23 cellular contexts compared by ENCODE assay signal in genomic region chr6:41529049-41529448, GRCh38. TPM values are rescaled to one million over a fixed set of nuclear protein-coding genes. Genes with fewer than 3 reads are reported as not detected.
DNase-seq lines count a peak whose midpoint lies in the region; ATAC-seq, FAIRE-seq and TF ChIP-seq lines count a peak whose summit lies in the region.
"Had no signal": no experiment of that assay in that cellular context is flagged by ENCODE, and none has a peak within 500 bp of the region (broad histone marks: within the 10 kb centered on the region; RNA-seq: fewer than 3 reads in every experiment).

No MANE protein-coding gene starts in this region.

- H3K23ac ChIP-seq in mesendoderm (ENCODE audit: low read length) = peak overlapping the region; percentile 18

- H3K79me1 ChIP-seq in mesendoderm (ENCODE audit: low read length) = no peaks in the 10 kb centered on the region

- H3K4ac ChIP-seq in mesendoderm (ENCODE audit: low read depth, low read length) = no peak overlapping the region

- ATAC-seq in HepG2 (peak; percentile 15; the same call in 2 of the 3 replicates), right lobe of liver (no peak), pancreas (no peak), GM23338 (no peak)

- no peak overlapping the region for H2BK15ac ChIP-seq in mesendoderm (replicated peaks; ENCODE audit: low read depth)

- H3K27me3 Mint-ChIP-seq in brain (peaks cover 49% of the 10 kb centered on the region), type B pancreatic cell (peaks cover 19% of the 10 kb centered on the region), GM23338 (ENCODE audit: insufficient read depth, low read depth, poor library complexity) (peaks cover 12% of the 10 kb centered on the region)

- H3K79me2 ChIP-seq in HepG2 (ENCODE audit: insufficient read depth, low read length) (no peaks in the 10 kb centered on the region), mesendoderm (ENCODE audit: control insufficient read depth, insufficient read depth, low read length) (no peaks in the 10 kb centered on the region), GM23338 (replicated peaks; ENCODE audit: insufficient read depth) (no peaks in the 10 kb centered on the region)

- TF ChIP-seq POLR2A in HepG2 (IDR thresholded peaks at IDR 0.05; ENCODE audit: insufficient read depth in 1 of 2, low read depth in 2 of 2, low read length in 2 of 2) (no peak), right lobe of liver (IDR thresholded peaks at IDR 0.05) (no peak)

- H3K36me3 Mint-ChIP-seq in brain = no peaks in the 10 kb centered on the region
- no peaks in the 10 kb centered on the region for H3K36me3 Mint-ChIP-seq in type B pancreatic cell
- H3K36me3 Mint-ChIP-seq in GM23338 (ENCODE audit: low read depth) = no peaks in the 10 kb centered on the region
- H3K36me3 Mint-ChIP-seq: CD8-positive, alpha-beta memory T cell had no signal

- WGBS in HepG2 (ENCODE audit: low lambda C conversion rate) = 82% methylated on average over 5 of the region's 5 CpGs
- 80% methylated on average over 1 of the region's 5 CpGs for WGBS in right lobe of liver (ENCODE audit: insufficient coverage, low coverage, low lambda C conversion rate, missing lambda C conversion rate)
- no CpG with 5 or more reads among the region's 5 CpGs for WGBS in mesendoderm (ENCODE audit: extremely low coverage, insufficient coverage, low lambda C conversion rate)
- WGBS in pancreas, 2 donors = 90% methylated on average over 5 of the region's 5 CpGs

- peaks cover 68% of the 10 kb centered on the region for H3K4me1 Mint-ChIP-seq in brain
- peaks cover 43% of the 10 kb centered on the region for H3K4me1 Mint-ChIP-seq in type B pancreatic cell (ENCODE audit: unreplicated experiment)
- peaks cover 35% of the 10 kb centered on the region for H3K4me1 Mint-ChIP-seq in GM23338

- no TSS peak for BruUV-seq in HepG2 (replicated peaks; lab: Mats Ljungman, UMichigan)

- H2AK5ac ChIP-seq in mesendoderm (ENCODE audit: low read length) = no peak overlapping the region

- H3K56ac ChIP-seq in mesendoderm (ENCODE audit: low read length) = no peak overlapping the region

- H3K36me3 ChIP-seq in HepG2 (replicated peaks in 1 of 2; ENCODE audit: control insufficient read depth in 1 of 2, insufficient read depth in 2 of 2, low read length in 2 of 2) (no peaks in the 10 kb centered on the region), right lobe of liver (no peaks in the 10 kb centered on the region), mesendoderm (ENCODE audit: control insufficient read depth, insufficient read depth, low read length) (no peaks in the 10 kb centered on the region), pancreas (no peaks in the 10 kb centered on the region), GM23338 (ENCODE audit: insufficient read depth) (no peaks in the 10 kb centered on the region)

- no peak overlapping the region for H3K27ac ChIP-seq in HepG2 (ENCODE audit: extremely low read length, insufficient read depth, low read length)
- no peak overlapping the region for H3K27ac ChIP-seq in right lobe of liver
- no peak overlapping the region for H3K27ac ChIP-seq in mesendoderm (ENCODE audit: low read depth, low read length)
- H3K27ac ChIP-seq in pancreas = no peak overlapping the region
- H3K27ac ChIP-seq in GM23338 (ENCODE audit: low read depth) = no peak overlapping the region

- 0 out of 2 replicates have a peak, but pooled peaks cover 3% of the 10 kb centered on the region for H3F3A ChIP-seq in GM23338 (replicated peaks; ENCODE audit: low read depth)

- H3K9me3 ChIP-seq in HepG2 (ENCODE audit: low read length) (no peaks in the 10 kb centered on the region), right lobe of liver (no peaks in the 10 kb centered on the region), pancreas (no peaks in the 10 kb centered on the region)
- H3K9me3 ChIP-seq: SK-N-SH had no signal

- H2AFZ ChIP-seq in HepG2 (ENCODE audit: low read length) (no peak overlapping the region), GM23338 (no peak overlapping the region)

- DNase-seq in HepG2 (ENCODE audit: low spot score) (no peak), right lobe of liver (no peak), mesendoderm (no peak), type B pancreatic cell (ENCODE audit: extremely low spot score, unreplicated experiment) (no peak), pancreas (no peak), NCI-H82 treated with DMSO at 0.1 percent for 48 hours (lab: John Stamatoyannopoulos, UW; ENCODE audit: unreplicated experiment) (no peak), GM23338 (ENCODE audit: low spot score) (no peak)
- DNase-seq: Calu3; CD8-positive, alpha-beta memory T cell; DND-41; KBM-7; MV-4-11; NCI-H1105; NCI-H1436 treated with DMSO at 0.1 percent for 48 hours; NCI-H187 treated with DMSO at 0.1 percent for 48 hours; NCI-H2171 treated with DMSO at 0.1 percent for 48 hours; NCI-H345; NCI-H510A treated with DMSO at 0.1 percent for 48 hours; SK-N-SH had no signal

- no peak for TF ChIP-seq RAD21 in HepG2 (CRISPR knock-in tag; IDR thresholded peaks at IDR 0.05)

- POLR2A ChIA-PET in HepG2 (lab: Yijun Ruan, JAX) = interaction anchor here (1.1 to 3.0 kb wide), 6 partner anchors 9 to 72 kb away, joined by 3 to 17 read pairs (median 10); no protein-coding TSS in a partner anchor

- H3K4me2 ChIP-seq in HepG2 (ENCODE audit: low read depth, low read length) = no peak overlapping the region
- no peak overlapping the region for H3K4me2 ChIP-seq in mesendoderm (ENCODE audit: low read length)
- H3K4me2 ChIP-seq in GM23338 = no peak overlapping the region
- H3K4me2 ChIP-seq: SK-N-SH had no signal

- H3K9me3 Mint-ChIP-seq in brain (peaks cover 0 to 7% (median 0%) of the 10 kb centered on the region in 5 experiments), type B pancreatic cell (no peaks in the 10 kb centered on the region), GM23338 (no peaks in the 10 kb centered on the region)
- H3K9me3 Mint-ChIP-seq: CD8-positive, alpha-beta memory T cell had no signal

- H3K9ac ChIP-seq in HepG2 (ENCODE audit: insufficient read depth, low read depth, low read length) (no peak overlapping the region; the same call in 1 of the 2 replicates), mesendoderm (ENCODE audit: low read length) (no peak overlapping the region)
- H3K9ac ChIP-seq: SK-N-SH had no signal

- H3K4me1 ChIP-seq in HepG2 (ENCODE audit: insufficient read depth, low read length) (peaks cover 59% of the 10 kb centered on the region), right lobe of liver (no peaks in the 10 kb centered on the region), mesendoderm (ENCODE audit: control insufficient read depth, low read depth, low read length) (peaks cover 3% of the 10 kb centered on the region), pancreas (peaks cover 0 to 4% (median 0%) of the 10 kb centered on the region in 3 donors), GM23338 (ENCODE audit: insufficient read depth) (peaks cover 27% of the 10 kb centered on the region)

- no peak overlapping the region for H4K8ac ChIP-seq in mesendoderm (ENCODE audit: low read depth, low read length)

- CTCF ChIA-PET in HepG2 (lab: Yijun Ruan, JAX; ENCODE audit: low intra/inter-chr PET ratio, low total read pairs) = no interaction called here

- H3K4me3 Mint-ChIP-seq in brain = peak overlapping the region in 1 of 5 experiments; percentile 14
- H3K4me3 Mint-ChIP-seq in type B pancreatic cell = peak overlapping the region; percentile 26
- no peak overlapping the region for H3K4me3 Mint-ChIP-seq in GM23338

- H2BK5ac ChIP-seq in mesendoderm (ENCODE audit: low read length) = no peak overlapping the region

- TF ChIP-seq EP300 in HepG2 (IDR thresholded peaks at IDR 0.05; ENCODE audit: low read depth in 2 of 2, low read length in 2 of 2) = no peak
- no peak for TF ChIP-seq EP300 in HepG2 (CRISPR knock-in tag; IDR thresholded peaks at IDR 0.05; ENCODE audit: borderline replicate concordance)

- intact Hi-C loops in HepG2 (cut with micrococcal nuclease; ENCODE audit: unreplicated experiment) = no loop called here
- intact Hi-C loops in right lobe of liver (cut with DNase I) = no loop called here
- intact Hi-C loops in pancreas (cut with DNase I) = no loop called here

- H3K9me2 ChIP-seq in GM23338 (ENCODE audit: insufficient read depth) = no peaks in the 10 kb centered on the region
- H3K9me2 ChIP-seq: SK-N-SH had no signal

- FAIRE-seq in HepG2 (lab: Jason Lieb, UNC) = peak; percentile 4
- FAIRE-seq in pancreas (lab: Jason Lieb, UNC) = no peak
- FAIRE-seq: GM19239, H54, RCC 7860 had no signal

- H3K27me3 ChIP-seq in HepG2 (ENCODE audit: control insufficient read depth in 1 of 2, insufficient read depth in 2 of 2, low read length in 2 of 2) = no peaks in the 10 kb centered on the region
- no peaks in the 10 kb centered on the region for H3K27me3 ChIP-seq in right lobe of liver
- H3K27me3 ChIP-seq in mesendoderm (ENCODE audit: insufficient read depth, low read length, poor library complexity) = no peaks in the 10 kb centered on the region
- H3K27me3 ChIP-seq in pancreas = no peaks in the 10 kb centered on the region
- H3K27me3 ChIP-seq in GM23338 (ENCODE audit: insufficient read depth) = peaks cover 19% of the 10 kb centered on the region

- H2BK120ac ChIP-seq in mesendoderm (ENCODE audit: low read depth, low read length) = no peak overlapping the region

- TF ChIP-seq CTCF in HepG2 (CRISPR knock-in tag; IDR thresholded peaks at IDR 0.05) (no peak), right lobe of liver (IDR thresholded peaks at IDR 0.05) (no peak), brain (conservative IDR thresholded peaks at IDR 0.05) (no peak), type B pancreatic cell (conservative IDR thresholded peaks at IDR 0.05) (no peak), pancreas (IDR thresholded peaks at IDR 0.05) (no peak), GM23338 (conservative IDR thresholded peaks at IDR 0.05; ENCODE audit: low read depth in 2 of 2) (no peak)

- H3K27ac Mint-ChIP-seq in brain = peak overlapping the region; percentile 4 to 66 (median 33)
- H3K27ac Mint-ChIP-seq in type B pancreatic cell = no peak overlapping the region
- no peak overlapping the region for H3K27ac Mint-ChIP-seq in GM23338
- H3K27ac Mint-ChIP-seq: CD8-positive, alpha-beta memory T cell had no signal

- in situ Hi-C loops in HepG2 (cut with HindIII; ENCODE audit: extremely low pct_ligation_motif_present, low pct_unique_long_range_greater_than_20kb) = no loop called here

- no peak overlapping the region for H3K18ac ChIP-seq in mesendoderm (ENCODE audit: low read length)

- H4K20me1 ChIP-seq in HepG2 (ENCODE audit: insufficient read depth, low read length) (no peaks in the 10 kb centered on the region), GM23338 (replicated peaks; ENCODE audit: insufficient read depth) (no peaks in the 10 kb centered on the region)

- H3K4me3 ChIP-seq in HepG2 (replicated peaks in 1 of 3; ENCODE audit: insufficient read depth in 1 of 3, low read depth in 2 of 3, low read length in 3 of 3) (no peak overlapping the region), right lobe of liver (no peak overlapping the region), mesendoderm (ENCODE audit: low read length) (no peak overlapping the region), pancreas (no peak overlapping the region), GM23338 (no peak overlapping the region)

- H4K5ac ChIP-seq in mesendoderm (ENCODE audit: low read length) = no peak overlapping the region

RNA-seq across cellular contexts. Expression of gene FOXP4, which starts 17.1 kb away (rescaled TPM):
- total RNA-seq in HepG2 (2016; rRNA removed; fragmentation: Illumina TruSeq; extraction: Trizol) = 11.0 TPM in 2 replicates
- total RNA-seq in HepG2 (2016; cell fraction: cytosol; rRNA removed; fragmentation: Illumina TruSeq; extraction: Trizol; ENCODE audit: low read depth) = 2.8 and 3.0 TPM in 2 replicates
- 9.5 and 11.3 TPM in 2 replicates for total RNA-seq in HepG2 (2016; cell fraction: insoluble cytoplasmic fraction; rRNA removed; fragmentation: Illumina TruSeq; extraction: Trizol)
- 15.4 and 15.8 TPM in 2 replicates for total RNA-seq in HepG2 (2016; cell fraction: membrane; rRNA removed; fragmentation: Illumina TruSeq; extraction: Trizol)
- total RNA-seq in HepG2 (2016; cell fraction: nucleus; rRNA removed; fragmentation: Illumina TruSeq; extraction: Trizol) = 14.9 TPM in 2 replicates
- 12.4 and 15.9 TPM in 2 replicates for polyA plus RNA-seq in HepG2 (2011; rRNA removed)
- polyA plus RNA-seq in HepG2 (2011; cell fraction: cytosol; rRNA removed) = 6.6 and 10.1 TPM in 2 replicates
- polyA plus RNA-seq in HepG2 (2011; cell fraction: nucleus; rRNA removed) = 47.8 and 59.4 TPM in 2 replicates
- 53.6 and 69.1 TPM in 2 replicates for polyA plus RNA-seq in HepG2 (2012)
- 10.9 and 11.7 TPM in 2 replicates for polyA plus RNA-seq in HepG2 (2016; cell fraction: cytosol; fragmentation: Illumina TruSeq; extraction: Trizol; ENCODE audit: low read depth)
- 37.6 and 56.8 TPM in 2 replicates for polyA plus RNA-seq in HepG2 (2016; cell fraction: insoluble cytoplasmic fraction; fragmentation: Illumina TruSeq; extraction: Trizol; ENCODE audit: low read depth)
- 44.1 and 44.7 TPM in 2 replicates for polyA plus RNA-seq in HepG2 (2016; cell fraction: membrane; fragmentation: Illumina TruSeq; extraction: Trizol; ENCODE audit: low read depth)
- polyA plus RNA-seq in HepG2 (2016; cell fraction: nucleus; fragmentation: Illumina TruSeq; extraction: Trizol; ENCODE audit: insufficient read depth, low read depth) = 75.1 and 80.7 TPM in 2 replicates
- polyA minus RNA-seq in HepG2 (2011; rRNA and poly(A)+ RNA removed; ENCODE audit: low replicate concordance) = 3.3 and 26.4 TPM in 2 replicates
- 29.5 and 30.0 TPM in 2 replicates for polyA minus RNA-seq in HepG2 (2011; cell fraction: cytosol; rRNA and poly(A)+ RNA removed)
- 15.2 and 15.5 TPM in 2 replicates for polyA minus RNA-seq in HepG2 (2011; cell fraction: nucleus; rRNA and poly(A)+ RNA removed)
- total RNA-seq in right lobe of liver = 10 to 100 TPM; 12.6 to 19.2 (median 14.9) TPM
- 184 TPM for polyA plus RNA-seq in brain (ENCODE audit: insufficient read depth, low read depth, low replicate concordance)
- polyA plus RNA-seq in mesendoderm (2013, experiment 1 of 2) = 9.2 TPM
- polyA plus RNA-seq in mesendoderm (2013, experiment 2 of 2) = 8.4 TPM
- total RNA-seq in type B pancreatic cell (ENCODE audit: low replicate concordance) = 62.2 and 100 TPM in 2 replicates
- total RNA-seq in pancreas = 10 to 100 TPM; 23.1 to 28.3 (median 25.3) TPM
- polyA plus RNA-seq in pancreas = 10 to 100 TPM; 27.4 to 29.3 TPM
- total RNA-seq in GM23338 (2014; rRNA removed; shearing (Covaris generic)) = 9.7 and 13.5 TPM in 2 replicates
- 5.1 and 6.3 TPM in 2 replicates for polyA plus RNA-seq in GM23338 (2016; fragmentation: Nextera tagmentation; extraction: Ambion mirVana)

Comparison
In these comparisons a context has a peak if more than half of its experiments do, and no peak if none do; other contexts are left out.
1. H3K27ac Mint-ChIP-seq: peak in brain (5 of 5); none in type B pancreatic cell (single experiment) and GM23338 (single experiment).